In genomic region chr16:4365014-4365406, GRCh38 we compare ENCODE assay signal across 20 cellular contexts. TPM values are rescaled to one million over a fixed set of nuclear protein-coding genes. Genes with fewer than 3 reads are reported as not detected.
DNase-seq lines count a peak whose midpoint lies in the region; ATAC-seq, FAIRE-seq and TF ChIP-seq lines count a peak whose summit lies in the region.
"Had no signal": no experiment of that assay in that cellular context is flagged by ENCODE, and none has a peak within 500 bp of the region (broad histone marks: within the 10 kb centered on the region; RNA-seq: fewer than 3 reads in every experiment).

No MANE protein-coding gene starts in this region.

- H3K4me3 ChIP-seq in BLaER1 treated with 17β-estradiol and CSF1 and Interleukin-3, amounts not matched to agents 10 nM and 100 nM: no peak overlapping the region
- H3K4me3 ChIP-seq in SU-DHL-6 (ENCODE audit: insufficient read depth, low read length, poor library complexity, severe bottlenecking): no peak overlapping the region
- no peak overlapping the region for H3K4me3 ChIP-seq in adrenal gland
- H3K4me3 ChIP-seq in hepatocyte: no peak overlapping the region
- H3K4me3 ChIP-seq: GM23248, pancreas, SJSA1, tibial artery had no signal

- H3F3A ChIP-seq in SU-DHL-6 (ENCODE audit: insufficient read depth): peaks cover 13% of the 10 kb centered on the region; the same call in 1 of the 2 replicates

- peak; percentile 60 for ATAC-seq in HG02981 (IDR thresholded peaks at IDR 0.05; ENCODE audit: unreplicated experiment)
- ATAC-seq: pancreas had no signal

- H3K9me2 ChIP-seq in SU-DHL-6 (replicated peaks; ENCODE audit: insufficient read depth, low read length): no peaks in the 10 kb centered on the region
- H3K9me2 ChIP-seq in hepatocyte (replicated peaks; ENCODE audit: insufficient read depth): no peaks in the 10 kb centered on the region

- H3K79me2 ChIP-seq in SU-DHL-6 (ENCODE audit: insufficient read depth, low read length) (no peaks in the 10 kb centered on the region), hepatocyte (no peaks in the 10 kb centered on the region)

- no peak for TF ChIP-seq POLR2A in adrenal gland (IDR thresholded peaks at IDR 0.05)

- H3K4me2 ChIP-seq in BLaER1 treated with 17β-estradiol and CSF1 and Interleukin-3, amounts not matched to agents 10 nM and 100 nM: peak overlapping the region in 9 of 11 experiments; percentile 33 to 74 (median 58); a peak in 15 of 22 replicates
- peak overlapping the region; percentile 32 for H3K4me2 ChIP-seq in SU-DHL-6 (ENCODE audit: low read depth, low read length, poor library complexity, severe bottlenecking)
- H3K4me2 ChIP-seq in hepatocyte: no peak overlapping the region

- 91 to 100% (median 94%) methylated on average over 4 to 10 of the region's 10 CpGs for WGBS in adrenal gland, 4 donors
- WGBS in hepatocyte (ENCODE audit: low lambda C conversion rate, missing lambda C conversion rate): 91% methylated on average over 8 of the region's 10 CpGs

- peaks cover 53 to 99% (median 82%) of the 10 kb centered on the region in 11 experiments for H3K36me3 ChIP-seq in BLaER1 treated with 17β-estradiol and CSF1 and Interleukin-3, amounts not matched to agents 10 nM and 100 nM
- H3K36me3 ChIP-seq in SU-DHL-6 (ENCODE audit: low read length): no peaks in the 10 kb centered on the region
- H3K36me3 ChIP-seq in adrenal gland (replicated peaks in 1 of 2): peaks cover 0 to 9% of the 10 kb centered on the region in 2 donors
- no peaks in the 10 kb centered on the region for H3K36me3 ChIP-seq in hepatocyte (replicated peaks; ENCODE audit: insufficient read depth, low read depth)
- H3K36me3 ChIP-seq: pancreas had no signal

- intact Hi-C loops in adrenal gland (cut with DNase I): no loop called here

- DNase-seq in GM19239 (ENCODE audit: insufficient read length, low spot score): no peak
- no peak for DNase-seq in RKO (ENCODE audit: low spot score)
- no peak for DNase-seq in adrenal gland
- no peak for DNase-seq in hepatocyte (ENCODE audit: low spot score)
- no peak for DNase-seq in activated CD4-positive, alpha-beta T cell treated with anti-CD3 and anti-CD28 coated beads for 48 hours
- DNase-seq: activated CD4-positive, alpha-beta memory T cell treated with anti-CD3 and anti-CD28 coated beads for 36 hours; activated T-cell treated with anti-CD3 and anti-CD28 coated beads, Interleukin-2, amount 50 U/mL, for 48 hours; endodermal cell; GM23248; NCI-H187 treated with DMSO at 0.1 percent for 48 hours; NCI-H510A; stimulated activated CD4-positive, alpha-beta T cell treated with anti-CD3 and anti-CD28 coated beads, Interleukin-4, amount 100 ng/mL, for 24 hours; tibial artery had no signal

- FAIRE-seq in GM19239 (lab: Jason Lieb, UNC): peak; percentile 73
- FAIRE-seq: pancreas had no signal

- H3K27me3 ChIP-seq in BLaER1 treated with 17β-estradiol and CSF1 and Interleukin-3, amounts not matched to agents 10 nM and 100 nM: no peaks in the 10 kb centered on the region
- no peaks in the 10 kb centered on the region for H3K27me3 ChIP-seq in SU-DHL-6 (ENCODE audit: low read length)
- no peaks in the 10 kb centered on the region for H3K27me3 ChIP-seq in adrenal gland
- no peaks in the 10 kb centered on the region for H3K27me3 ChIP-seq in hepatocyte
- H3K27me3 ChIP-seq: pancreas, SJSA1, tibial artery had no signal

- no peaks in the 10 kb centered on the region for H3K9me3 ChIP-seq in BLaER1 treated with 17β-estradiol and CSF1 and Interleukin-3, amounts not matched to agents 10 nM and 100 nM (replicated peaks in 1 of 11)
- H3K9me3 ChIP-seq in SU-DHL-6 (ENCODE audit: insufficient read depth, low read length) (no peaks in the 10 kb centered on the region), adrenal gland (replicated peaks in 1 of 3) (no peaks in the 10 kb centered on the region), hepatocyte (ENCODE audit: low read depth) (no peaks in the 10 kb centered on the region)
- H3K9me3 ChIP-seq: pancreas, SJSA1, tibial artery had no signal

- TF ChIP-seq CTCF in SU-DHL-6 (IDR thresholded peaks at IDR 0.05; ENCODE audit: insufficient read depth, low read length, poor library complexity, severe bottlenecking) (no peak), adrenal gland (IDR thresholded peaks at IDR 0.05) (no peak), hepatocyte (IDR thresholded peaks at IDR 0.05; ENCODE audit: poor library complexity) (no peak)

- peaks cover 30 to 100% (median 81%) of the 10 kb centered on the region in 11 experiments; a peak in 21 of 22 replicates for H4K20me1 ChIP-seq in BLaER1 treated with 17β-estradiol and CSF1 and Interleukin-3, amounts not matched to agents 10 nM and 100 nM
- H4K20me1 ChIP-seq in SU-DHL-6 (ENCODE audit: low read depth, low read length): no peaks in the 10 kb centered on the region
- no peaks in the 10 kb centered on the region for H4K20me1 ChIP-seq in hepatocyte (ENCODE audit: insufficient read depth, poor library complexity, severe bottlenecking)

- peaks cover 6 to 38% (median 26%) of the 10 kb centered on the region in 10 experiments for H3K4me1 ChIP-seq in BLaER1 treated with 17β-estradiol and CSF1 and Interleukin-3, amounts not matched to agents 10 nM and 100 nM
- peaks cover 7 to 8% of the 10 kb centered on the region in 2 donors for H3K4me1 ChIP-seq in adrenal gland (replicated peaks in 1 of 2)
- H3K4me1 ChIP-seq in hepatocyte (ENCODE audit: insufficient read depth): no peaks in the 10 kb centered on the region
- H3K4me1 ChIP-seq: pancreas had no signal

- no peak overlapping the region for H2AFZ ChIP-seq in SU-DHL-6 (ENCODE audit: low read depth, low read length, severe bottlenecking)
- H2AFZ ChIP-seq in hepatocyte: no peak overlapping the region
- H2AFZ ChIP-seq: GM23248 had no signal

- no peak overlapping the region for H3K27ac ChIP-seq in BLaER1 treated with 17β-estradiol and CSF1 and Interleukin-3, amounts not matched to agents 10 nM and 100 nM
- H3K27ac ChIP-seq in SU-DHL-6 (ENCODE audit: low read depth, low read length) (peak overlapping the region; percentile 89), adrenal gland (no peak overlapping the region), hepatocyte (no peak overlapping the region)
- H3K27ac ChIP-seq: GM23248, pancreas, SJSA1, tibial artery had no signal

- peak overlapping the region in 8 of 11 experiments; percentile 15 to 62 (median 36); a peak in 8 of 22 replicates for H3K9ac ChIP-seq in BLaER1 treated with 17β-estradiol and CSF1 and Interleukin-3, amounts not matched to agents 10 nM and 100 nM
- no peak overlapping the region for H3K9ac ChIP-seq in SU-DHL-6 (ENCODE audit: low read length)
- H3K9ac ChIP-seq: GM23248 had no signal

RNA-seq across cellular contexts. Expression of gene VASN, which starts 6.6 kb away (rescaled TPM):
- total RNA-seq in adrenal gland (10 to 100 TPM; 16.1 to 44.7 (median 27.4) TPM), hepatocyte (10.0 and 12.1 TPM in 2 replicates)
- polyA plus RNA-seq in adrenal gland (10 to 100 TPM in 2 of 3 donors, under 1 TPM in 1; 0.77 to 23.9 (median 15.5) TPM), hepatocyte (55.9 and 64.2 TPM in 2 replicates)
- total RNA-seq: OCI-LY7 had no signal
- polyA plus RNA-seq: CD14-positive monocyte had no signal

RNA-seq across cellular contexts. Expression of gene PAM16, which starts 13.9 kb away (rescaled TPM):
- total RNA-seq in adrenal gland (10 to 100 TPM; 35.5 to 68.8 (median 54.0) TPM), hepatocyte (33.0 and 35.0 TPM in 2 replicates)
- polyA plus RNA-seq in adrenal gland (100 to 1,000 TPM in 2 of 3 donors, 10 to 100 TPM in 1; 25.0 to 310 (median 285) TPM), hepatocyte (57.7 and 70.4 TPM in 2 replicates)

RNA-seq across cellular contexts. Expression of gene GLIS2, which starts 49.1 kb away (rescaled TPM):
- 10 to 100 TPM; 11.9 to 36.2 (median 18.6) TPM for total RNA-seq in adrenal gland
- polyA plus RNA-seq in adrenal gland: 10 to 100 TPM in 2 of 3 donors, 1 to 10 TPM in 1; 2.0 to 16.7 (median 13.4) TPM
- 3.6 TPM in 2 replicates for total RNA-seq in hepatocyte
- 11.3 and 12.2 TPM in 2 replicates for polyA plus RNA-seq in hepatocyte
- polyA plus RNA-seq: CD14-positive monocyte had no signal

RNA-seq across cellular contexts. Expression of gene CORO7, which starts 51.4 kb away (rescaled TPM):
- total RNA-seq in adrenal gland: 10 to 100 TPM; 23.0 to 56.5 (median 35.8) TPM
- 10 to 100 TPM in 2 of 3 donors, 1 to 10 TPM in 1; 4.3 to 61.0 (median 27.9) TPM for polyA plus RNA-seq in adrenal gland
- 13.9 and 18.2 TPM in 2 replicates for total RNA-seq in hepatocyte
- 33.3 and 34.4 TPM in 2 replicates for polyA plus RNA-seq in hepatocyte
